In the genomic region with DNA sequence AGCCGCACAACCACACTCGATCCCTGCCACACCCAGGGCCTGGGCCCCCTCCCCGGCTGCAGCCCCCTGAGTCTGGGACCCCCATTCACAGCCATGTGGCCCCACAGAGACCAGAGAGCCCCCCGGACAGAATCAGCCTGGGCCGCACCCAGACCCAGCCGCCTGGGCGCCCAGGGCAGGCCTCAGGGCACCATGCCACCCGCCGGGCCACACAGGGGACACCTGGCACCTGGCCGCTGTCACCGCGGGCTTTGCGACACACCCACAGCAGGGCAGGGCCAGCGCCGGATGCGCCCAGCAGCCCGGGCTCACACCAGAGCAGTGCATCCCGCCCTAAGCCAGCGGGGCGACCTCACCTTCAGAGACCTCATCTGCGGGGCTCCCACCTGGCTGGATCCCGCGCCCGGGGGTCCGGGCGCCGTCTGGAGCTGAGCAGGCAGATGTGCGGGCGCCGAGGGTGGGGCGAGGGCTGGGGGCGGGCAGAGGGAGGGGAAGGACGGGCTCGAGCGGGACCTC, we compare ENCODE assay signal across 6 cellular contexts. TPM values are rescaled to one million over a fixed set of nuclear protein-coding genes. Genes with fewer than 3 reads are reported as not detected.
DNase-seq lines count a peak whose midpoint lies in the region; ATAC-seq and TF ChIP-seq lines count a peak whose summit lies in the region.

No MANE protein-coding gene starts in this region.

- no peak overlapping the region for H3K27ac Mint-ChIP-seq in stimulated activated naive CD8-positive, alpha-beta T cell treated with anti-CD3 and anti-CD28 coated beads, Interleukin-15, Interleukin-2, amounts not matched to agents 100 ng/mL and 50 ng/mL, for 24 hours

- peak overlapping the region; percentile 42 for H3K4me3 ChIP-seq in epithelial cell of proximal tubule (ENCODE audit: low read depth, low read length)

- H3K4me1 Mint-ChIP-seq in stimulated activated naive CD8-positive, alpha-beta T cell treated with anti-CD3 and anti-CD28 coated beads, Interleukin-15, Interleukin-2, amounts not matched to agents 100 ng/mL and 50 ng/mL, for 24 hours (ENCODE audit: low read depth), result peaks cover 8% of the 10 kb centered on the region

- no peak for TF ChIP-seq CTCF in epithelial cell of proximal tubule (conservative IDR thresholded peaks at IDR 0.05; ENCODE audit: low read depth, low read length)

- ATAC-seq in GM18498 (IDR thresholded peaks at IDR 0.05; ENCODE audit: unreplicated experiment), result no peak

- H3K36me3 Mint-ChIP-seq in stimulated activated naive CD8-positive, alpha-beta T cell treated with anti-CD3 and anti-CD28 coated beads, Interleukin-15, Interleukin-2, amounts not matched to agents 100 ng/mL and 50 ng/mL, for 24 hours (ENCODE audit: low read depth), result peaks cover 5% of the 10 kb centered on the region

- no peaks in the 10 kb centered on the region for H3K9me3 Mint-ChIP-seq in stimulated activated naive CD8-positive, alpha-beta T cell treated with anti-CD3 and anti-CD28 coated beads, Interleukin-15, Interleukin-2, amounts not matched to agents 100 ng/mL and 50 ng/mL, for 24 hours

- H3K27me3 Mint-ChIP-seq in stimulated activated naive CD8-positive, alpha-beta T cell treated with anti-CD3 and anti-CD28 coated beads, Interleukin-15, Interleukin-2, amounts not matched to agents 100 ng/mL and 50 ng/mL, for 24 hours, result no peaks in the 10 kb centered on the region

- DNase-seq in activated gamma-delta T cell treated with Interleukin-2 at 50 U/mL for 16 hours (peak; percentile 41), activated gamma-delta T cell (lab: John Stamatoyannopoulos, UW) (no peak), epithelial cell of proximal tubule (ENCODE audit: low read depth) (no peak), NCI-H1694 (lab: John Stamatoyannopoulos, UW) (no peak)

- peak overlapping the region; percentile 39 for H3K4me3 Mint-ChIP-seq in stimulated activated naive CD8-positive, alpha-beta T cell treated with anti-CD3 and anti-CD28 coated beads, Interleukin-15, Interleukin-2, amounts not matched to agents 100 ng/mL and 50 ng/mL, for 24 hours

RNA-seq across cellular contexts. Expression of gene TBXA2R, which starts 0.4 kb away (rescaled TPM):
- 0.17 and 0.51 TPM in 2 replicates for total RNA-seq in epithelial cell of proximal tubule

RNA-seq across cellular contexts. Expression of gene CACTIN, which starts 20.4 kb away (rescaled TPM):
- total RNA-seq in epithelial cell of proximal tubule, result 35.0 and 38.9 TPM in 2 replicates

RNA-seq across cellular contexts. Expression of gene GIPC3, which starts 21.0 kb away (rescaled TPM):
- total RNA-seq in epithelial cell of proximal tubule, result not detected in 2 replicates

RNA-seq across cellular contexts. Expression of gene HMG20B, which starts 33.5 kb away (rescaled TPM):
- 125 and 135 TPM in 2 replicates for total RNA-seq in epithelial cell of proximal tubule

RNA-seq across cellular contexts. Expression of gene MFSD12, which starts 48.8 kb away (rescaled TPM):
- total RNA-seq in epithelial cell of proximal tubule, result 238 and 260 TPM in 2 replicates
